In the genomic region with DNA sequence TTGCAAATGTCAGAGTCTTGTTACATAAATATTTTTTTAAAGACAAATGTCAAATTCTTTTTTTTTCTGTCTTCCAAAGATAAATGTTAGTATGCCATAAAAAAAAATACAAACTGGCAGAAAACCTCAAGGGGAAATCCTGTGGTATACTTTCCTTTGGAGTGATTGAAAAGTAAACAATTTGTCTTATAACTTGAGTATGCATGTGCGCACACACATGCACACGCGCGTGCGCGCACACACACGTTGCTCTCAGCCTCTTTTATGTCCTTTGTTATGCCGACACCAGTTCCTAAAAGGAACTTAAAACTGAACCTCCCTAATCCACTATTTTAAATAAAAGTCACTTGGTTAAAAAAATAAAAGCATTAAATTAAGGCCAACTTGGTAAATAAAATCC, we compare ENCODE assay signal across 13 cellular contexts. TPM values are rescaled to one million over a fixed set of nuclear protein-coding genes. Genes with fewer than 3 reads are reported as not detected.
DNase-seq lines count a peak whose midpoint lies in the region; ATAC-seq and TF ChIP-seq lines count a peak whose summit lies in the region.
"Had no signal": no experiment of that assay in that cellular context is flagged by ENCODE, and none has a peak within 500 bp of the region (broad histone marks: within the 10 kb centered on the region; RNA-seq: fewer than 3 reads in every experiment).

No MANE protein-coding gene starts in this region.

- peaks cover 75% of the 10 kb centered on the region for H3K36me3 Mint-ChIP-seq in CD4-positive, alpha-beta T cell (ENCODE audit: low read depth)
- H3K36me3 Mint-ChIP-seq in activated naive CD4-positive, alpha-beta T cell treated with anti-CD3 and anti-CD28 coated beads, Interleukin-2, amount 50 U/mL, for 24 hours: peaks cover 42% of the 10 kb centered on the region

- no peak for TF ChIP-seq CTCF in CD4-positive, alpha-beta T cell (IDR thresholded peaks at IDR 0.05)
- TF ChIP-seq CTCF in HL-60 (IDR thresholded peaks at IDR 0.05; ENCODE audit: insufficient read depth, low read length): no peak

- intact Hi-C loops in CD4-positive, alpha-beta T cell (cut with DNase I, micrococcal nuclease): loop anchor here in 1 of 2 experiments (1.0 kb wide), 1 partner anchor 9 kb away; no protein-coding TSS in a partner anchor

- ATAC-seq in CD4-positive, alpha-beta T cell (ENCODE audit: poor library complexity): peak; percentile 54
- no peak for ATAC-seq in HG02852 (IDR thresholded peaks at IDR 0.05; ENCODE audit: unreplicated experiment)

- peaks cover 91% of the 10 kb centered on the region for H3K4me1 Mint-ChIP-seq in CD4-positive, alpha-beta T cell (ENCODE audit: low read depth)
- H3K4me1 Mint-ChIP-seq in activated naive CD4-positive, alpha-beta T cell treated with anti-CD3 and anti-CD28 coated beads, Interleukin-2, amount 50 U/mL, for 24 hours: peaks cover 93% of the 10 kb centered on the region

- CTCF ChIA-PET in CD4-positive, alpha-beta T cell (lab: Charles Lee): interaction anchor here (1.4 to 2.9 kb wide), 4 partner anchors 21 to 58 kb away, joined by 3 to 9 read pairs (median 4); a partner anchor contains a TSS

- H3K36me3 ChIP-seq in mesodermal cell (ENCODE audit: control insufficient read depth, insufficient read depth, low read length): peaks cover 39% of the 10 kb centered on the region

- H3K9me3 Mint-ChIP-seq in CD4-positive, alpha-beta T cell: no peaks in the 10 kb centered on the region
- peaks cover 5% of the 10 kb centered on the region for H3K9me3 Mint-ChIP-seq in activated naive CD4-positive, alpha-beta T cell treated with anti-CD3 and anti-CD28 coated beads, Interleukin-2, amount 50 U/mL, for 24 hours

- H3K27me3 Mint-ChIP-seq in CD4-positive, alpha-beta T cell: no peaks in the 10 kb centered on the region
- no peaks in the 10 kb centered on the region for H3K27me3 Mint-ChIP-seq in activated naive CD4-positive, alpha-beta T cell treated with anti-CD3 and anti-CD28 coated beads, Interleukin-2, amount 50 U/mL, for 24 hours
- H3K27me3 Mint-ChIP-seq: memory B cell had no signal

- H3K9me3 ChIP-seq in CD4-positive, alpha-beta T cell (ENCODE audit: control insufficient read depth, low read length): no peaks in the 10 kb centered on the region
- H3K9me3 ChIP-seq in mesodermal cell (ENCODE audit: control insufficient read depth, low read length): no peaks in the 10 kb centered on the region

- no peak overlapping the region for H3K4me3 ChIP-seq in HL-60 (replicated peaks; ENCODE audit: insufficient read depth, low read length)
- no peak overlapping the region for H3K4me3 ChIP-seq in mesodermal cell (ENCODE audit: extremely low read depth, insufficient read depth, low read length, poor library complexity, severe bottlenecking)
- H3K4me3 ChIP-seq: SK-N-MC had no signal

- WGBS in mesodermal cell (ENCODE audit: insufficient coverage in 2 of 2), 2 experiments: 95% methylated on average over 6 of the region's 8 CpGs; no CpG with 5 or more reads in 1 of the 2 experiments

- H3K4me3 Mint-ChIP-seq in CD4-positive, alpha-beta T cell: peak overlapping the region; percentile 22
- peak overlapping the region; percentile 45 for H3K4me3 Mint-ChIP-seq in activated naive CD4-positive, alpha-beta T cell treated with anti-CD3 and anti-CD28 coated beads, Interleukin-2, amount 50 U/mL, for 24 hours
- H3K4me3 Mint-ChIP-seq: memory B cell had no signal

- DNase-seq in CD4-positive, alpha-beta T cell: peak in 2 of 10 experiments; percentile 46 to 55
- no peak for DNase-seq in HL-60 (ENCODE audit: low read depth in 1 of 2, low spot score in 1 of 2)
- no peak for DNase-seq in HuH-7 (ENCODE audit: low spot score)
- DNase-seq in AG20443 (ENCODE audit: low spot score): no peak
- DNase-seq: aorta; hypothalamus; NCI-H748 treated with DMSO at 0.1 percent for 48 hours; stimulated activated CD4-positive, alpha-beta T cell treated with anti-CD3 and anti-CD28 coated beads, Interleukin-4, amount 100 ng/mL, for 1 hour had no signal

- H3K27ac ChIP-seq in CD4-positive, alpha-beta T cell (ENCODE audit: low read depth, low read length): peak overlapping the region; percentile 73
- H3K27ac ChIP-seq in HL-60 (replicated peaks) (peak overlapping the region; percentile 39), mesodermal cell (ENCODE audit: low read depth, low read length, severe bottlenecking) (peak overlapping the region; percentile 52)
- H3K27ac ChIP-seq: SK-N-MC had no signal

- POLR2A ChIA-PET in CD4-positive, alpha-beta T cell (lab: Charles Lee): interaction anchor here (0.9 to 7.1 kb wide), 22 partner anchors 7 to 310 kb away, joined by 3 to 107 read pairs (median 5); a partner anchor contains a TSS

- H3K27ac Mint-ChIP-seq in CD4-positive, alpha-beta T cell: peak overlapping the region; percentile 96
- peak overlapping the region; percentile 99 for H3K27ac Mint-ChIP-seq in activated naive CD4-positive, alpha-beta T cell treated with anti-CD3 and anti-CD28 coated beads, Interleukin-2, amount 50 U/mL, for 24 hours

- no peaks in the 10 kb centered on the region for H3K27me3 ChIP-seq in CD4-positive, alpha-beta T cell (ENCODE audit: control insufficient read depth, insufficient read depth, low read length)
- H3K27me3 ChIP-seq in HL-60 (ENCODE audit: insufficient read depth, poor library complexity, severe bottlenecking): no peaks in the 10 kb centered on the region

- peaks cover 57% of the 10 kb centered on the region for H3K4me1 ChIP-seq in mesodermal cell (ENCODE audit: control insufficient read depth, insufficient read depth, low read length, poor library complexity, severe bottlenecking)

RNA-seq across cellular contexts. Expression of a gene that starts 58.0 kb away (rescaled TPM):
- 100 to 1,000 TPM; 203 to 205 TPM for total RNA-seq in CD4-positive, alpha-beta T cell
- 19.4 TPM for polyA plus RNA-seq in mesodermal cell (2013, experiment 1 of 2)
- polyA plus RNA-seq in mesodermal cell (2013, experiment 2 of 2): 18.8 TPM
